Comparison of ENCODE assay signal across 16 cellular contexts in the genomic region with DNA sequence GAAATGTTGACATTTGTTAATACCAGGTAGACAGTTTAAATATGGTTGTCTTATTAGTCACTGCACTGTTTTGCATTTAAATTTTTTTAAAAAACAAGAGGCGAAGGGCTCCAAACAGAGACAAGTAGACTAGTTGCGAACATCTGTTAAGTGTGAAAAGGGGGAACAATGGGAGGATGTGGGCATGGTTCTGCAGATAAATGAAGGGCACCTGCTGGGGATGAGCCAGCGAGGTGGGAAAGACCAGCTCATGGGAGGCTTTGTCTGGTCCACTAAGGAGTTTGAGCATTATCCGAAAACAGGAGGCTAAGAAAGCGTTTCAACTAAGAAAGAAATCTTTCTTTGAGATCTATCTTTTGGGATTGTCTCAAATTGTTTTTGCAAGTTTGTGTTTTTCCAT.
DNase-seq lines count a peak whose midpoint lies in the region; ATAC-seq and TF ChIP-seq lines count a peak whose summit lies in the region.
"Had no signal": no experiment of that assay in that cellular context is flagged by ENCODE, and none has a peak within 500 bp of the region (broad histone marks: within the 10 kb centered on the region; RNA-seq: fewer than 3 reads in every experiment).

No MANE protein-coding gene starts in this region.

- no peak for ATAC-seq in GM23338
- ATAC-seq in HG02798 (IDR thresholded peaks at IDR 0.05; ENCODE audit: poor library complexity, unreplicated experiment), result no peak
- ATAC-seq: CD8-positive, alpha-beta T cell; HCT116 had no signal

- H2AFZ ChIP-seq in GM23338 (no peak overlapping the region), neural progenitor cell (replicated peaks) (no peak overlapping the region)

- H3K9me3 Mint-ChIP-seq in GM23338 (no peaks in the 10 kb centered on the region), chondrocyte (ENCODE audit: low read depth) (peaks cover 10% of the 10 kb centered on the region), neural progenitor cell (peaks cover 5% of the 10 kb centered on the region)
- H3K9me3 Mint-ChIP-seq: CD8-positive, alpha-beta T cell; H9 had no signal

- H3K4me3 ChIP-seq in GM23338 (no peak overlapping the region), neural progenitor cell (no peak overlapping the region)
- H3K4me3 ChIP-seq: BLaER1 had no signal

- H3K36me3 ChIP-seq in GM23338 (ENCODE audit: insufficient read depth), result no peaks in the 10 kb centered on the region
- H3K36me3 ChIP-seq in neural progenitor cell, result no peaks in the 10 kb centered on the region
- H3K36me3 ChIP-seq: BLaER1 had no signal

- H3K4me1 Mint-ChIP-seq in GM23338 (no peaks in the 10 kb centered on the region), chondrocyte (ENCODE audit: low read depth) (peaks cover 56% of the 10 kb centered on the region), neural progenitor cell (no peaks in the 10 kb centered on the region)
- H3K4me1 Mint-ChIP-seq: B cell; CD4-positive, CD25-positive, alpha-beta regulatory T cell had no signal

- no peaks in the 10 kb centered on the region for H3K36me3 Mint-ChIP-seq in GM23338 (ENCODE audit: low read depth)
- H3K36me3 Mint-ChIP-seq in chondrocyte (ENCODE audit: low read depth), result peaks cover 46% of the 10 kb centered on the region
- no peaks in the 10 kb centered on the region for H3K36me3 Mint-ChIP-seq in neural progenitor cell
- H3K36me3 Mint-ChIP-seq: CD4-positive, CD25-positive, alpha-beta regulatory T cell; CD8-positive, alpha-beta T cell had no signal

- TF ChIP-seq CTCF in GM23338 (conservative IDR thresholded peaks at IDR 0.05; ENCODE audit: low read depth in 2 of 2) (no peak), chondrocyte (IDR thresholded peaks at IDR 0.05) (no peak), neural progenitor cell (IDR thresholded peaks at IDR 0.05) (no peak)

- H4K20me1 ChIP-seq in GM23338 (replicated peaks; ENCODE audit: insufficient read depth) (no peaks in the 10 kb centered on the region), neural progenitor cell (ENCODE audit: low read depth) (no peaks in the 10 kb centered on the region)
- H4K20me1 ChIP-seq: BLaER1 had no signal

- no peaks in the 10 kb centered on the region for H3K9me3 ChIP-seq in neural progenitor cell (ENCODE audit: low read depth)
- H3K9me3 ChIP-seq: BLaER1, Caco-2 had no signal

- no peak overlapping the region for H3K27ac Mint-ChIP-seq in GM23338
- peak overlapping the region; percentile 46 for H3K27ac Mint-ChIP-seq in chondrocyte (ENCODE audit: unreplicated experiment)
- H3K27ac Mint-ChIP-seq in neural progenitor cell, result no peak overlapping the region
- H3K27ac Mint-ChIP-seq: B cell; CD4-positive, CD25-positive, alpha-beta regulatory T cell; CD8-positive, alpha-beta T cell; H9 had no signal

- no peaks in the 10 kb centered on the region for H3F3A ChIP-seq in GM23338 (replicated peaks; ENCODE audit: low read depth)
- H3F3A ChIP-seq in neural progenitor cell (ENCODE audit: low read depth), result no peaks in the 10 kb centered on the region

- H3K27me3 ChIP-seq in GM23338 (ENCODE audit: insufficient read depth) (no peaks in the 10 kb centered on the region), neural progenitor cell (no peaks in the 10 kb centered on the region)
- H3K27me3 ChIP-seq: BLaER1 had no signal

- peak; percentile 1 for DNase-seq in GM23338 (ENCODE audit: low spot score)
- no peak for DNase-seq in chondrocyte (ENCODE audit: low spot score)
- DNase-seq in neural progenitor cell (ENCODE audit: low spot score), result peak; percentile 46
- no peak for DNase-seq in NOMO-1 (lab: John Stamatoyannopoulos, UW; ENCODE audit: unreplicated experiment in 2 of 2)
- no peak for DNase-seq in T-helper 9 cell
- DNase-seq: Caco-2; CD4-positive, CD25-positive, alpha-beta regulatory T cell; CD8-positive, alpha-beta T cell; DMS153; DND-41; H9 had no signal

- no peak overlapping the region for H3K9ac ChIP-seq in neural progenitor cell
- H3K9ac ChIP-seq: BLaER1 had no signal

- H3K4me1 ChIP-seq in GM23338 (ENCODE audit: insufficient read depth) (no peaks in the 10 kb centered on the region), neural progenitor cell (peaks cover 21% of the 10 kb centered on the region)
- H3K4me1 ChIP-seq: BLaER1, Caco-2 had no signal

- H3K79me2 ChIP-seq in GM23338 (replicated peaks; ENCODE audit: insufficient read depth) (no peaks in the 10 kb centered on the region), neural progenitor cell (ENCODE audit: low read depth) (no peaks in the 10 kb centered on the region)

- H3K4me2 ChIP-seq in GM23338 (no peak overlapping the region), neural progenitor cell (peak overlapping the region; percentile 33)
- H3K4me2 ChIP-seq: BLaER1 had no signal

- no peaks in the 10 kb centered on the region for H3K9me2 ChIP-seq in GM23338 (ENCODE audit: insufficient read depth)

- H3K4me3 Mint-ChIP-seq in GM23338, result no peak overlapping the region
- H3K4me3 Mint-ChIP-seq in chondrocyte (ENCODE audit: unreplicated experiment), result no peak overlapping the region
- H3K4me3 Mint-ChIP-seq in neural progenitor cell, result no peak overlapping the region
- H3K4me3 Mint-ChIP-seq: B cell; CD4-positive, CD25-positive, alpha-beta regulatory T cell; CD8-positive, alpha-beta T cell; H9 had no signal

- no peak overlapping the region for H3K27ac ChIP-seq in GM23338 (ENCODE audit: low read depth)
- no peak overlapping the region for H3K27ac ChIP-seq in neural progenitor cell
- H3K27ac ChIP-seq: BLaER1, C4-2B had no signal

- H3K27me3 Mint-ChIP-seq in GM23338 (ENCODE audit: insufficient read depth, low read depth, poor library complexity) (no peaks in the 10 kb centered on the region), chondrocyte (ENCODE audit: low read depth) (no peaks in the 10 kb centered on the region), neural progenitor cell (ENCODE audit: insufficient read depth, low read depth) (no peaks in the 10 kb centered on the region)
- H3K27me3 Mint-ChIP-seq: B cell had no signal

TF ChIP-seq in GM23338, 12 proteins besides CTCF, POLR2A, EP300 and RAD21:
- TF ChIP-seq ETS1 (IDR thresholded peaks at IDR 0.05) (no peak), EZH2phosphoT487 (IDR thresholded peaks at IDR 0.05; ENCODE audit: unreplicated experiment) (no peak), CREB1 (CRISPR knock-in tag; IDR thresholded peaks at IDR 0.05; ENCODE audit: low read depth) (no peak), STAT1 (IDR thresholded peaks at IDR 0.05; ENCODE audit: unreplicated experiment) (no peak)
TF ChIP-seq in GM23338: peak in this region for 0.

Comparison
In these comparisons a context has a peak if more than half of its experiments do, and no peak if none do; other contexts are left out.
1. DNase-seq: peak in GM23338 (single experiment) and neural progenitor cell (single experiment); none in chondrocyte (single experiment), NOMO-1 (0 of 2) and T-helper 9 cell (single experiment).